In genomic region chr3:136196401-136197158, GRCh38 we compare ENCODE assay signal across 8 cellular contexts. TPM values are rescaled to one million over a fixed set of nuclear protein-coding genes. Genes with fewer than 3 reads are reported as not detected.
DNase-seq lines count a peak whose midpoint lies in the region; ATAC-seq and TF ChIP-seq lines count a peak whose summit lies in the region.

No MANE protein-coding gene starts in this region.

- H3K4me3 ChIP-seq in dorsolateral prefrontal cortex (peak overlapping the region; percentile 66 to 98 (median 91)), right lobe of liver (peak overlapping the region; percentile 81 to 96 (median 82))

- intact Hi-C loops in CD4-positive, alpha-beta T cell (cut with DNase I, micrococcal nuclease): loop anchor here (2.0 to 5.0 kb wide), 4 partner anchors 119 to 666 kb away; partner anchors contain the start of genes NCK1 (in 1 of the 2) and STAG1 (in 1 of the 2)
- intact Hi-C loops in activated CD4-positive, alpha-beta memory T cell treated with anti-CD3 and anti-CD28 coated beads for 36 hours (cut with micrococcal nuclease): loop anchor here (1.0 to 10.0 kb wide), 9 partner anchors 25 to 1712 kb away; partner anchors contain the start of genes ANAPC13, CEP63, NCK1 and PCCB
- intact Hi-C loops in dorsolateral prefrontal cortex (cut with DNase I): loop anchor here (1.0 to 10.0 kb wide), 5 partner anchors 54 to 668 kb away; partner anchors contain the start of genes PCCB (in 2 of the 2), STAG1 (in 2 of the 2) and NCK1 (in 1 of the 2)
- intact Hi-C loops in right lobe of liver (cut with DNase I): loop anchor here in 1 of 2 donors (10.0 kb wide), 1 partner anchor 48 kb away; no protein-coding TSS in a partner anchor

- peak; percentile 62 for ATAC-seq in CD4-positive, alpha-beta T cell (ENCODE audit: poor library complexity)
- peak; percentile 64 for ATAC-seq in GM19452 (IDR thresholded peaks at IDR 0.05; ENCODE audit: unreplicated experiment)
- peak; percentile 62 for ATAC-seq in HG03575 (IDR thresholded peaks at IDR 0.05; ENCODE audit: extremely low read depth, insufficient number of reproducible peaks, low FRiP score, unreplicated experiment)
- ATAC-seq in right lobe of liver: peak; percentile 78 to 88 (median 83)

- no peaks in the 10 kb centered on the region for H3K9me3 ChIP-seq in CD4-positive, alpha-beta T cell (ENCODE audit: control insufficient read depth, low read length)
- H3K9me3 ChIP-seq in right lobe of liver: no peaks in the 10 kb centered on the region

- CTCF ChIA-PET in CD4-positive, alpha-beta T cell (lab: Charles Lee): interaction anchor here (1.0 to 2.3 kb wide), 4 partner anchors 50 to 557 kb away, joined by 3 to 10 read pairs (median 8); no protein-coding TSS in a partner anchor
- CTCF ChIA-PET in activated CD4-positive, alpha-beta memory T cell treated with anti-CD3 and anti-CD28 coated beads for 36 hours (lab: Charles Lee): interaction anchor here (0.7 to 3.2 kb wide), 10 partner anchors 11 to 561 kb away, joined by 3 to 27 read pairs (median 4); partner anchors contain the start of genes PCCB and STAG1

- POLR2A ChIA-PET in CD4-positive, alpha-beta T cell (lab: Charles Lee): interaction anchor here (0.6 to 6.2 kb wide), 33 partner anchors 9 to 1991 kb away, joined by 3 to 137 read pairs (median 4); partner anchors contain the start of genes ANAPC13, ARMC8, CEP63 and NCK1
- POLR2A ChIA-PET in activated CD4-positive, alpha-beta memory T cell treated with anti-CD3 and anti-CD28 coated beads for 36 hours (lab: Charles Lee): interaction anchor here (1.0 to 4.0 kb wide), 9 partner anchors 9 to 665 kb away, joined by 3 to 46 read pairs (median 7); partner anchors contain the start of genes NCK1 and STAG1

- no peaks in the 10 kb centered on the region for H3K9me3 Mint-ChIP-seq in CD4-positive, alpha-beta T cell
- H3K9me3 Mint-ChIP-seq in activated CD4-positive, alpha-beta memory T cell treated with anti-CD3 and anti-CD28 coated beads for 36 hours: no peaks in the 10 kb centered on the region

- H3K27me3 ChIP-seq in CD4-positive, alpha-beta T cell (ENCODE audit: control insufficient read depth, insufficient read depth, low read length): no peaks in the 10 kb centered on the region
- no peaks in the 10 kb centered on the region for H3K27me3 ChIP-seq in dorsolateral prefrontal cortex
- H3K27me3 ChIP-seq in right lobe of liver: no peaks in the 10 kb centered on the region

- DNase-seq in CD4-positive, alpha-beta T cell: peak; percentile 95 to 99 (median 98)
- peak; percentile 100 for DNase-seq in NCI-H82 (lab: John Stamatoyannopoulos, UW)
- DNase-seq in activated CD4-positive, alpha-beta memory T cell treated with anti-CD3 and anti-CD28 coated beads for 36 hours: peak; percentile 100
- DNase-seq in dorsolateral prefrontal cortex: peak; percentile 93 to 97 (median 95)
- peak; percentile 99 to 100 (median 99) for DNase-seq in right lobe of liver
- peak; percentile 100 for DNase-seq in stimulated activated CD4-positive, alpha-beta T cell treated with anti-CD3 and anti-CD28 coated beads, Interleukin-4, amount 100 ng/mL, for 24 hours

- H3K27ac Mint-ChIP-seq in CD4-positive, alpha-beta T cell: peak overlapping the region; percentile 98
- H3K27ac Mint-ChIP-seq in activated CD4-positive, alpha-beta memory T cell treated with anti-CD3 and anti-CD28 coated beads for 36 hours: peak overlapping the region; percentile 99

- peak; percentile 92 for TF ChIP-seq POLR2A in right lobe of liver (IDR thresholded peaks at IDR 0.05)

- peaks cover 5% of the 10 kb centered on the region for H3K27me3 Mint-ChIP-seq in CD4-positive, alpha-beta T cell
- peaks cover 5% of the 10 kb centered on the region for H3K27me3 Mint-ChIP-seq in activated CD4-positive, alpha-beta memory T cell treated with anti-CD3 and anti-CD28 coated beads for 36 hours

- H3K4me3 Mint-ChIP-seq in CD4-positive, alpha-beta T cell: peak overlapping the region; percentile 98
- peak overlapping the region; percentile 95 for H3K4me3 Mint-ChIP-seq in activated CD4-positive, alpha-beta memory T cell treated with anti-CD3 and anti-CD28 coated beads for 36 hours

- H3K36me3 ChIP-seq in right lobe of liver: no peaks in the 10 kb centered on the region

- 0% methylated on average over 30 of the region's 64 CpGs for WGBS in right lobe of liver (ENCODE audit: insufficient coverage, low coverage, low lambda C conversion rate, missing lambda C conversion rate)

- H3K4me1 ChIP-seq in right lobe of liver: peaks cover 0 to 27% (median 12%) of the 10 kb centered on the region in 4 donors

- H3K4me1 Mint-ChIP-seq in CD4-positive, alpha-beta T cell (ENCODE audit: low read depth): peaks cover 36% of the 10 kb centered on the region
- peaks cover 18% of the 10 kb centered on the region for H3K4me1 Mint-ChIP-seq in activated CD4-positive, alpha-beta memory T cell treated with anti-CD3 and anti-CD28 coated beads for 36 hours (ENCODE audit: low read depth)

- H3K36me3 Mint-ChIP-seq in CD4-positive, alpha-beta T cell (ENCODE audit: low read depth): peaks cover 52% of the 10 kb centered on the region
- H3K36me3 Mint-ChIP-seq in activated CD4-positive, alpha-beta memory T cell treated with anti-CD3 and anti-CD28 coated beads for 36 hours: peaks cover 32% of the 10 kb centered on the region

- no peak for TF ChIP-seq CTCF in CD4-positive, alpha-beta T cell (IDR thresholded peaks at IDR 0.05)
- TF ChIP-seq CTCF in dorsolateral prefrontal cortex (IDR thresholded peaks at IDR 0.05 in 54 of 56, conservative IDR thresholded peaks at IDR 0.05 in 2 of 56; ENCODE audit: low read depth in 1 of 56, partially characterized antibody in 56 of 56): peak in 17 of 56 donors; percentile 4 to 45 (median 19)
- TF ChIP-seq CTCF in right lobe of liver (IDR thresholded peaks at IDR 0.05): no peak

- H3K27ac ChIP-seq in CD4-positive, alpha-beta T cell (ENCODE audit: low read depth, low read length): peak overlapping the region; percentile 99
- H3K27ac ChIP-seq in dorsolateral prefrontal cortex: peak overlapping the region; percentile 91 to 100 (median 100)
- H3K27ac ChIP-seq in right lobe of liver: peak overlapping the region; percentile 99 to 100 (median 99)

RNA-seq across cellular contexts. Expression of gene MSL2, which starts 0.4 kb away (rescaled TPM):
- total RNA-seq in CD4-positive, alpha-beta T cell: 100 to 1,000 TPM; 143 to 146 TPM
- 10 to 100 TPM; 37.2 to 38.5 TPM for total RNA-seq in activated CD4-positive, alpha-beta memory T cell treated with anti-CD3 and anti-CD28 coated beads for 36 hours
- total RNA-seq in dorsolateral prefrontal cortex: 10 to 100 TPM; 30.4 to 70.4 (median 41.8) TPM
- total RNA-seq in right lobe of liver: 10 to 100 TPM in 5 of 6 experiments, 1 to 10 TPM in 1; 9.1 to 18.4 (median 13.1) TPM

RNA-seq across cellular contexts. Expression of gene PCCB, which starts 53.6 kb away (rescaled TPM):
- 10 to 100 TPM in 1 of 2 experiments, 1 to 10 TPM in 1; 8.3 to 10.2 TPM for total RNA-seq in CD4-positive, alpha-beta T cell
- 10 to 100 TPM; 54.5 to 58.9 TPM for total RNA-seq in activated CD4-positive, alpha-beta memory T cell treated with anti-CD3 and anti-CD28 coated beads for 36 hours
- total RNA-seq in dorsolateral prefrontal cortex (100 to 1,000 TPM in 2 of 120 experiments, 10 to 100 TPM in 118; 37.3 to 110 (median 59.5) TPM), right lobe of liver (100 to 1,000 TPM in 2 of 6 experiments, 10 to 100 TPM in 4; 85.4 to 146 (median 94.4) TPM)

Comparison
In these comparisons a context has a peak if more than half of its experiments do, and no peak if none do; other contexts are left out.
1. Peak in every context shown above with its lines: DNase-seq, ATAC-seq, H3K4me3 ChIP-seq and H3K27ac ChIP-seq.